ENCODE assay signal across 13 cellular contexts in genomic region chr11:134750619-134751018, GRCh38.
DNase-seq lines count a peak whose midpoint lies in the region; TF ChIP-seq lines count a peak whose summit lies in the region.
"Had no signal": no experiment of that assay in that cellular context is flagged by ENCODE, and none has a peak within 500 bp of the region (broad histone marks: within the 10 kb centered on the region; RNA-seq: fewer than 3 reads in every experiment).

No MANE protein-coding gene starts in this region.

- no peaks in the 10 kb centered on the region for H3K4me1 ChIP-seq in right atrium auricular region
- H3K4me1 ChIP-seq in esophagus squamous epithelium: no peaks in the 10 kb centered on the region
- H3K4me1 ChIP-seq: HAP-1 had no signal

- H3K27me3 ChIP-seq in right atrium auricular region (no peaks in the 10 kb centered on the region), esophagus squamous epithelium (peaks cover 0 to 3% (median 0%) of the 10 kb centered on the region in 4 donors)

- H3K9me3 ChIP-seq in right atrium auricular region (peaks cover 0 to 29% of the 10 kb centered on the region in 2 donors), esophagus squamous epithelium (no peaks in the 10 kb centered on the region)
- H3K9me3 ChIP-seq: HAP-1 had no signal

- TF ChIP-seq POLR2A in esophagus squamous epithelium (IDR thresholded peaks at IDR 0.05): no peak

- H3K27ac ChIP-seq in right atrium auricular region (no peak overlapping the region), esophagus squamous epithelium (no peak overlapping the region), caudate nucleus (ENCODE audit: low read depth, low read length) (no peak overlapping the region)

- 33% methylated on average over 2 of the region's 2 CpGs; no CpG with 5 or more reads in 1 of the 2 donors for WGBS in esophagus squamous epithelium, 2 donors

- H3K4me3 ChIP-seq in right atrium auricular region (no peak overlapping the region), esophagus squamous epithelium (no peak overlapping the region)
- H3K4me3 ChIP-seq: HAP-1 had no signal

- DNase-seq in right atrium auricular region (ENCODE audit: low spot score) (peak; percentile 32), cardiac septum (ENCODE audit: low spot score) (no peak), ecto neural progenitor cell (ENCODE audit: low spot score) (peak; percentile 17), retina (peak; percentile 0), NCI-H526 (lab: John Stamatoyannopoulos, UW) (no peak), esophagus squamous epithelium (lab: John Stamatoyannopoulos, UW) (no peak), caudate nucleus (lab: John Stamatoyannopoulos, UW) (no peak)
- DNase-seq: 8988T; AML-193; C1 segment of cervical spinal cord; CD4-positive, alpha-beta memory T cell; GF-D8 had no signal

- TF ChIP-seq CTCF in right atrium auricular region (IDR thresholded peaks at IDR 0.05): no peak
- no peak for TF ChIP-seq CTCF in esophagus squamous epithelium (IDR thresholded peaks at IDR 0.05)

- H3K36me3 ChIP-seq in right atrium auricular region: no peaks in the 10 kb centered on the region
- H3K36me3 ChIP-seq in esophagus squamous epithelium: no peaks in the 10 kb centered on the region
- H3K36me3 ChIP-seq: HAP-1 had no signal

- intact Hi-C loops in cardiac septum (cut with DNase I) (no loop called here), esophagus squamous epithelium (cut with DNase I) (no loop called here)

Comparison
In these comparisons a context has a peak if more than half of its experiments do, and no peak if none do; other contexts are left out.
1. DNase-seq: peak in right atrium auricular region (single experiment), ecto neural progenitor cell (single experiment) and retina (single experiment); none in cardiac septum (single experiment), NCI-H526 (0 of 2), esophagus squamous epithelium (single experiment) and caudate nucleus (0 of 61).